ENCODE assay signal across 9 cellular contexts in the genomic region with DNA sequence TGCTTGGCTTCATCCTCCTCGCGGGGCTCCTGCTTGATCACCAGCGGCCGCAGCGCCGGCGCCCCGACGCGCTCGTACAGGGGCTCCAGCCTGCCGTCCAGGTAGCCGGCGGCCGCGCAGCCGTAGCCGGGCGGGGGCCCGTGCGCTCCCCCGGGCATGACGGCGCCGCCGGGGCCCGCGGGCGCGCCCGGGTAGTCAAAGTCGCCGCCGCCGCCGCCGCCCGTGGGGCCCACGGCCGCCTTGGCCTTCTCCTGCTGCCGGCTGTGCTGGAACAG. TPM values are rescaled to one million over a fixed set of nuclear protein-coding genes. Genes with fewer than 3 reads are reported as not detected.
A peak's percentile ranks its signal among the peaks of the same experiment; 100 is the strongest.
DNase-seq lines count a peak whose midpoint lies in the region; ATAC-seq lines count a peak whose summit lies in the region.
"Had no signal": no experiment of that assay in that cellular context is flagged by ENCODE, and none has a peak within 500 bp of the region (broad histone marks: within the 10 kb centered on the region; RNA-seq: fewer than 3 reads in every experiment).

No MANE protein-coding gene starts in this region.

- peaks cover 0 to 2% of the 10 kb centered on the region in 2 donors for H3K36me3 ChIP-seq in mucosa of rectum (ENCODE audit: control insufficient read depth in 2 of 2, insufficient read depth in 2 of 2, low read length in 2 of 2)
- H3K36me3 ChIP-seq in aorta (ENCODE audit: control insufficient read depth in 1 of 2, insufficient read depth in 2 of 2, low read length in 1 of 2), result no peaks in the 10 kb centered on the region

- WGBS in aorta, 2 donors, result 0 to 1% methylated on average over 21 to 41 of the region's 41 CpGs

- no peaks in the 10 kb centered on the region for H3K9me3 ChIP-seq in mucosa of rectum (ENCODE audit: control insufficient read depth in 2 of 2, low read length in 2 of 2)
- H3K9me3 ChIP-seq in aorta (ENCODE audit: control insufficient read depth, low read length), result no peaks in the 10 kb centered on the region

- H3K4me3 ChIP-seq in mucosa of rectum (ENCODE audit: low read length in 2 of 2) (peak overlapping the region; percentile 67 to 74), aorta (ENCODE audit: low read length in 2 of 2) (peak overlapping the region; percentile 21 to 30)

- ATAC-seq in Right ventricle myocardium inferior (no peak), aorta (ENCODE audit: low FRiP score) (no peak), HG02642 (IDR thresholded peaks at IDR 0.05; ENCODE audit: poor library complexity, unreplicated experiment) (no peak)

- H3K27ac ChIP-seq in mucosa of rectum (ENCODE audit: low read depth in 2 of 2, low read length in 2 of 2) (peak overlapping the region; percentile 68 to 69), aorta (ENCODE audit: low read depth in 1 of 2, low read length in 2 of 2) (no peak overlapping the region)

- intact Hi-C loops in Right ventricle myocardium inferior (cut with DNase I) (loop anchor here (5.0 to 10.0 kb wide), 3 partner anchors 57 to 105 kb away; no protein-coding TSS in a partner anchor), cardiac septum (cut with DNase I) (loop anchor here (1.0 to 5.0 kb wide), 3 partner anchors 71 to 105 kb away; a partner anchor contains a TSS), aorta (cut with DNase I) (loop anchor here in 1 of 2 donors (5.0 kb wide), 2 partner anchors 75 to 105 kb away; no protein-coding TSS in a partner anchor)

- peak; percentile 81 for DNase-seq in Right ventricle myocardium inferior (ENCODE audit: missing footprints)
- DNase-seq in cardiac septum (ENCODE audit: low spot score), result no peak
- peak; percentile 61 for DNase-seq in ecto neural progenitor cell (ENCODE audit: low spot score)
- DNase-seq in aorta, result no peak
- no peak for DNase-seq in HT-29 (ENCODE audit: low spot score)
- no peak for DNase-seq in activated T-cell treated with anti-CD3 and anti-CD28 coated beads, Interleukin-2, amount 50 U/mL, for 1 hour

- H3K4me1 ChIP-seq in mucosa of rectum (ENCODE audit: control insufficient read depth in 2 of 2, insufficient read depth in 2 of 2, low read length in 2 of 2), result peaks cover 30 to 38% of the 10 kb centered on the region in 2 donors
- H3K4me1 ChIP-seq in aorta (ENCODE audit: control insufficient read depth in 1 of 2, insufficient read depth in 2 of 2, low read length in 2 of 2), result no peaks in the 10 kb centered on the region

- H3K9ac ChIP-seq in mucosa of rectum (ENCODE audit: low read depth in 1 of 2, low read length in 2 of 2), result peak overlapping the region in 1 of 2 donors; percentile 79

- H3K27me3 ChIP-seq in mucosa of rectum (ENCODE audit: control insufficient read depth in 2 of 2, insufficient read depth in 2 of 2, low read length in 2 of 2) (peaks cover 0 to 3% of the 10 kb centered on the region in 2 donors), aorta (ENCODE audit: control insufficient read depth in 1 of 2, insufficient read depth in 2 of 2, low read length in 1 of 2) (no peaks in the 10 kb centered on the region)

RNA-seq across cellular contexts. Expression of a gene that starts 0.5 kb away (rescaled TPM):
- 4.9 TPM for total RNA-seq in Right ventricle myocardium inferior
- 2.3 TPM for total RNA-seq in cardiac septum
- 10 to 100 TPM in 1 of 2 donors, 1 to 10 TPM in 1; 6.1 to 10.3 TPM for total RNA-seq in aorta
- polyA plus RNA-seq in aorta, result 10 to 100 TPM in 1 of 2 donors, 1 to 10 TPM in 1; 1.0 to 14.3 TPM
- total RNA-seq in HT-29 (2014; rRNA removed; shearing (Covaris generic)), result 16.9 and 21.3 TPM in 2 replicates
- total RNA-seq: RPMI7951 had no signal

Comparison
In these comparisons a context has a peak if more than half of its experiments do, and no peak if none do; other contexts are left out.
1. DNase-seq: peak in Right ventricle myocardium inferior (single experiment) and ecto neural progenitor cell (single experiment); none in cardiac septum (single experiment), aorta (0 of 2), HT-29 (single experiment) and activated T-cell treated with anti-CD3 and anti-CD28 coated beads, Interleukin-2, amount 50 U/mL, for 1 hour (single experiment).
2. H3K27ac ChIP-seq: peak in mucosa of rectum (2 of 2); none in aorta (0 of 2).